Comparison of ENCODE assay signal across 8 cellular contexts in the genomic region with DNA sequence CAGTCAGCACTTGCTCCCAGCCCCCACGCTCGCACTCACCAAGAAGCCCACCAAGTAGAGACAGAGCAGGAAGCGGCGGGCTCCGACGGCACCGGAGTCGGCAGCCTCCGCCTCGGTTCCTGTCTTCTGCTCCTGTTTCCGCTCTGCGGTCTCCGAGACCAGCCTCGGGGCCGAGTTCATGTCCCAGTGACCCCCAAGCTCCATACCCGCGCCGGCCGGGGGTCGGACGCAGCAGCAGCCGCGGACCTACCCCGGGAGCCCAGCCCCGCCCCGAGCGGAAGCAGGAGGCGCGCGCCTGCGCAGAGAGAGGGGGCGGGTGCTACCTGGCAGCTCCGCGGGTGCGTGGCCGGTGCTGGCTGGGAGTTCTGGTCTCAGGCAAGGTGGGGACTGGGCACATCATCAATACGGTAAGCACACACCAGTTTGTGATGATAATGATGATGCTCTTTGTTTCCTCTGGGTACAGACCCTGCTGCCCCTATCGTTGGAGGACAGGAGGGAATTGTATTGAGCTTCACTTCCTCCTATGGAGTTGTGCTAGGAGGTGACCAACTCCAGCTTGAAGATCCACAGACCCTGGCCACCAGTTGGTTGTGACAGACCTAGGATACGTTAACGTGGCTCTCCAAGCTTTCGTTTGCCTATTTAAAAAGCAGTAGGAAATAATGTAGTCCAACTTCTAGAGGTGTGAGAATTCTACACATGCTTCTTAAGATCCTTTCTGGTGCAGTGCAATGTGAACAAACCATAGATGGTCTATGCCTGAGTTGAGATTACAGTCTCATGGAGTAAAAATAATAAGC. TPM values are rescaled to one million over a fixed set of nuclear protein-coding genes. Genes with fewer than 3 reads are reported as not detected.
DNase-seq lines count a peak whose midpoint lies in the region; ATAC-seq and TF ChIP-seq lines count a peak whose summit lies in the region.

No MANE protein-coding gene starts in this region.

- H3K4me3 Mint-ChIP-seq in immature natural killer cell, result peak overlapping the region; percentile 95 to 97 (median 96)

- H3K79me2 ChIP-seq in mammary epithelial cell (ENCODE audit: insufficient read depth, low read length), result peaks cover 32% of the 10 kb centered on the region

- peaks cover 2% of the 10 kb centered on the region for H3K36me3 ChIP-seq in mammary epithelial cell (ENCODE audit: insufficient read depth, low read length)

- intact Hi-C loops in mammary epithelial cell (cut with micrococcal nuclease), result no loop called here

- H3K27me3 ChIP-seq in mammary epithelial cell (ENCODE audit: insufficient read depth, low read length), result no peaks in the 10 kb centered on the region

- H3K4me3 ChIP-seq in mammary epithelial cell (replicated peaks in 1 of 3; ENCODE audit: insufficient read depth in 1 of 3, low read depth in 2 of 3, low read length in 3 of 3), result peak overlapping the region; percentile 74 to 93 (median 86)

- H3K27me3 Mint-ChIP-seq in immature natural killer cell (ENCODE audit: low read depth in 3 of 3), result peaks cover 3 to 9% (median 6%) of the 10 kb centered on the region in 3 donors

- H3K27ac Mint-ChIP-seq in immature natural killer cell, result peak overlapping the region; percentile 82 to 94 (median 90)

- peaks cover 30 to 44% of the 10 kb centered on the region in 2 donors for H3K4me1 Mint-ChIP-seq in immature natural killer cell

- H3K27ac ChIP-seq in 22Rv1 (0 out of 2 replicates have a peak overlapping the region, but pooled peaks have one; percentile 4), VCaP (peak overlapping the region; percentile 79), mammary epithelial cell (ENCODE audit: insufficient read depth, low read depth, low read length) (no peak overlapping the region)

- WGBS in mammary epithelial cell (ENCODE audit: low coverage, missing lambda C conversion rate), result 4% methylated on average over 5 of the region's 41 CpGs

- peaks cover under 1 to 2% (median 1%) of the 10 kb centered on the region in 3 donors for H3K36me3 Mint-ChIP-seq in immature natural killer cell

- CTCF ChIA-PET in mammary epithelial cell (lab: Charles Lee; ENCODE audit: low non-redundant PET), result interaction anchor here (1.0 kb wide), 1 partner anchor 17 kb away, joined by 6 read pairs; no protein-coding TSS in a partner anchor

- no peaks in the 10 kb centered on the region for H3K9me3 ChIP-seq in mammary epithelial cell (replicated peaks; ENCODE audit: insufficient read depth, low read length)

- peaks cover 10% of the 10 kb centered on the region for H3K4me1 ChIP-seq in mammary epithelial cell (ENCODE audit: insufficient read depth, low read length)

- dilution Hi-C loops in mammary epithelial cell (cut with HindIII; ENCODE audit: low sequenced_read_pairs), result no loop called here

- TF ChIP-seq CTCF in 22Rv1 (IDR thresholded peaks at IDR 0.05) (no peak), VCaP (conservative IDR thresholded peaks at IDR 0.05) (no peak), mammary epithelial cell (conservative IDR thresholded peaks at IDR 0.05 in 1 of 2, IDR thresholded peaks at IDR 0.05 in 1 of 2; ENCODE audit: extremely low read depth in 1 of 2, insufficient read depth in 1 of 2, low read depth in 1 of 2, low read length in 2 of 2) (peak in 1 of 2 donors; percentile 5)

- peak overlapping the region; percentile 88 for H3K4me2 ChIP-seq in mammary epithelial cell (ENCODE audit: insufficient read depth, low read depth, low read length)

- DNase-seq in NCI-H1694 treated with DMSO at 0.1 percent for 48 hours (lab: John Stamatoyannopoulos, UW) (peak; percentile 49), mammary epithelial cell (peak; percentile 63), immature natural killer cell (peak; percentile 81 to 86 (median 85))
- DNase-seq in stimulated activated CD4-positive, alpha-beta T cell treated with anti-CD3 and anti-CD28 coated beads, Interleukin-12 subunit alpha, Interleukin-12 subunit beta, amount 100 ng/mL, for 24 hours (ENCODE audit: low read depth in 2 of 2), result peak; percentile 74 to 84

- H2AFZ ChIP-seq in mammary epithelial cell (ENCODE audit: low read depth, low read length), result peak overlapping the region; percentile 98

- in situ Hi-C loops in mammary epithelial cell (cut with MboI; ENCODE audit: low sequenced_read_pairs in 2 of 2), result no loop called here

- peak; percentile 96 for ATAC-seq in GM18498 (IDR thresholded peaks at IDR 0.05; ENCODE audit: unreplicated experiment)
- peak; percentile 81 for ATAC-seq in HG02870 (IDR thresholded peaks at IDR 0.05; ENCODE audit: unreplicated experiment)

- TSS peak; percentile 70 for BruUV-seq in mammary epithelial cell (replicated peaks; lab: Mats Ljungman, UMichigan)

- H3K9ac ChIP-seq in mammary epithelial cell (ENCODE audit: insufficient read depth, low read length), result peak overlapping the region; percentile 55

- H4K20me1 ChIP-seq in mammary epithelial cell (ENCODE audit: insufficient read depth, low read length), result no peaks in the 10 kb centered on the region

- H3K9me3 Mint-ChIP-seq in immature natural killer cell, result no peaks in the 10 kb centered on the region

RNA-seq across cellular contexts. Expression of a gene that starts 25.0 kb away (rescaled TPM):
- 1 to 10 TPM; 6.5 to 7.4 TPM for total RNA-seq in mammary epithelial cell
- 3.1 TPM for polyA plus RNA-seq in mammary epithelial cell
- not detected for polyA minus RNA-seq in mammary epithelial cell
- 1 to 10 TPM; 6.2 to 6.5 (median 6.2) TPM for polyA plus RNA-seq in immature natural killer cell
